Comparison of ENCODE assay signal across 16 cellular contexts in genomic region chr2:30611572-30611971, GRCh38.
DNase-seq lines count a peak whose midpoint lies in the region; ATAC-seq, FAIRE-seq and TF ChIP-seq lines count a peak whose summit lies in the region.
"Had no signal": no experiment of that assay in that cellular context is flagged by ENCODE, and none has a peak within 500 bp of the region (broad histone marks: within the 10 kb centered on the region; RNA-seq: fewer than 3 reads in every experiment).

No MANE protein-coding gene starts in this region.

- H3K36me3 ChIP-seq in left ventricle myocardium inferior (no peaks in the 10 kb centered on the region), A673 (ENCODE audit: insufficient read depth, low read length, poor library complexity, severe bottlenecking) (no peaks in the 10 kb centered on the region)
- H3K36me3 ChIP-seq: stomach had no signal

- TF ChIP-seq CTCF in left ventricle myocardium inferior (IDR thresholded peaks at IDR 0.05; ENCODE audit: borderline replicate concordance): no peak
- no peak for TF ChIP-seq CTCF in A673 (conservative IDR thresholded peaks at IDR 0.05; ENCODE audit: low read depth, low read length)

- POLR2A ChIA-PET in A673 (lab: Charles Lee; ENCODE audit: low non-redundant PET): interaction anchor here (0.6 kb wide), 1 partner anchor 262 kb away, joined by 8 read pairs; no protein-coding TSS in a partner anchor

- BruUV-seq in A673 (replicated peaks; lab: Mats Ljungman, UMichigan): no TSS peak

- H3K27me3 ChIP-seq in left ventricle myocardium inferior (ENCODE audit: low read depth) (no peaks in the 10 kb centered on the region), A673 (replicated peaks; ENCODE audit: insufficient read depth, low read depth, low read length, poor library complexity) (no peaks in the 10 kb centered on the region)
- H3K27me3 ChIP-seq: stomach had no signal

- DNase-seq in NCI-H748 (lab: John Stamatoyannopoulos, UW; ENCODE audit: unreplicated experiment) (peak; percentile 11), NCI-H748 treated with DMSO at 0.1 percent for 48 hours (lab: John Stamatoyannopoulos, UW) (no peak), NOMO-1 (lab: John Stamatoyannopoulos, UW; ENCODE audit: unreplicated experiment in 2 of 2) (peak; percentile 71 to 91), left ventricle myocardium inferior (no peak), stromal cell of bone marrow (ENCODE audit: low read depth) (peak; percentile 90), RCC 7860 (ENCODE audit: low spot score) (no peak), A673 (ENCODE audit: low spot score) (no peak)
- DNase-seq: central memory CD4-positive, alpha-beta T cell; NCI-H524 treated with DMSO at 0.1 percent for 48 hours; nucleus accumbens; stimulated activated CD4-positive, alpha-beta T cell treated with anti-CD3 and anti-CD28 coated beads, Interleukin-4, amount 100 ng/mL, for 4 hours; stomach had no signal

- no peak for ATAC-seq in GM19395 (IDR thresholded peaks at IDR 0.05; ENCODE audit: unreplicated experiment)
- ATAC-seq: activated T-helper 17 cell treated with anti-CD3 and anti-CD28 coated beads, Interleukin-2, amount 50 U/mL, for 72 hours had no signal

- CTCF ChIA-PET in A673 (lab: Charles Lee): no interaction called here

- intact Hi-C loops in left ventricle myocardium inferior (cut with micrococcal nuclease): no loop called here
- intact Hi-C loops in A673 (cut with micrococcal nuclease; ENCODE audit: unreplicated experiment): no loop called here

- FAIRE-seq in RCC 7860 (lab: Jason Lieb, UNC): no peak
- FAIRE-seq: A204.1, islet of Langerhans had no signal

- H3K9me3 ChIP-seq in left ventricle myocardium inferior (replicated peaks) (no peaks in the 10 kb centered on the region), A673 (ENCODE audit: low read depth, low read length, poor library complexity, severe bottlenecking) (no peaks in the 10 kb centered on the region)
- H3K9me3 ChIP-seq: stomach had no signal

- peaks cover 34% of the 10 kb centered on the region for H3K4me1 ChIP-seq in left ventricle myocardium inferior
- peaks cover 10% of the 10 kb centered on the region for H3K4me1 ChIP-seq in A673 (ENCODE audit: insufficient read depth, low read length, poor library complexity, severe bottlenecking)

- H3K27ac ChIP-seq in left ventricle myocardium inferior (replicated peaks): peak overlapping the region; percentile 67
- no peak overlapping the region for H3K27ac ChIP-seq in A673 (ENCODE audit: low read depth, low read length, poor library complexity, severe bottlenecking)
- H3K27ac ChIP-seq: stomach had no signal

- H3K4me3 ChIP-seq in left ventricle myocardium inferior: no peak overlapping the region
- no peak overlapping the region for H3K4me3 ChIP-seq in A673 (ENCODE audit: low read depth, low read length, poor library complexity, severe bottlenecking)
- H3K4me3 ChIP-seq: stomach had no signal

Comparison
In these comparisons a context has a peak if more than half of its experiments do, and no peak if none do; other contexts are left out.
1. DNase-seq: peak in NCI-H748 (single experiment), NOMO-1 (2 of 2) and stromal cell of bone marrow (single experiment); none in NCI-H748 treated with DMSO at 0.1 percent for 48 hours (single experiment), left ventricle myocardium inferior (single experiment), RCC 7860 (single experiment) and A673 (single experiment).